Comparison of ENCODE assay signal across 24 cellular contexts in the genomic region with DNA sequence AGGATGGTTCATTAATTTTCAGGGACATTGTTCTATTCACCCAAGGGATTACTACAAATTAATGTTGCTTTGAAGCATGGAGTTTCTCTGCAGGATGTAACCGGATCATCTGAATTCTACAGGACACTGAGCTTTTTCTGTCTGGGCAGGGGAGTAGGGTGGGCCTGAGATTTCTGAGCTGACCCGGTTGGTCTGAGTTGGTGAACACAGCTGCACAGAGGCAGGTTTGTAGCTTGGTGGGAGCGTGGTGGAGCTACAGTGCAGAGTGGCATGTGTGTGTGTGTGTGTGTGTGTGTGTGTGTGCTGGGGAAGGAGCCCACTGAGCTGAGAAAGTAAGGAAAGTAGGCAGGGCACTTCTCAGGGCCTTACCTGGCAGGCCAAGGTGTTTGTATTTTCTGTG.
A peak's percentile ranks its signal among the peaks of the same experiment; 100 is the strongest.
DNase-seq lines count a peak whose midpoint lies in the region; ATAC-seq and TF ChIP-seq lines count a peak whose summit lies in the region.
"Had no signal": no experiment of that assay in that cellular context is flagged by ENCODE, and none has a peak within 500 bp of the region (broad histone marks: within the 10 kb centered on the region; RNA-seq: fewer than 3 reads in every experiment).

No MANE protein-coding gene starts in this region.

- TF ChIP-seq CTCF in nephron (IDR thresholded peaks at IDR 0.05; ENCODE audit: unreplicated experiment in 3 of 3): no peak
- no peak for TF ChIP-seq CTCF in sigmoid colon (IDR thresholded peaks at IDR 0.05)

- H3K27ac ChIP-seq in sigmoid colon: no peak overlapping the region
- H3K27ac ChIP-seq: BLaER1 had no signal

- H3K27me3 ChIP-seq in sigmoid colon: no peaks in the 10 kb centered on the region
- H3K27me3 ChIP-seq: BE2C, BLaER1 had no signal

- H3K36me3 ChIP-seq in sigmoid colon: no peaks in the 10 kb centered on the region
- H3K36me3 ChIP-seq: BE2C had no signal

- ATAC-seq in HG03469 (IDR thresholded peaks at IDR 0.05; ENCODE audit: unreplicated experiment) (no peak), HG03175 (IDR thresholded peaks at IDR 0.05; ENCODE audit: unreplicated experiment) (no peak), HG02938 (IDR thresholded peaks at IDR 0.05; ENCODE audit: unreplicated experiment) (no peak)

- no peaks in the 10 kb centered on the region for H3K9me3 ChIP-seq in sigmoid colon
- H3K9me3 ChIP-seq: BE2C, BLaER1 had no signal

- H3K36me3 Mint-ChIP-seq in nephron (ENCODE audit: low read depth): no peaks in the 10 kb centered on the region
- H3K36me3 Mint-ChIP-seq: CD14-positive monocyte; CD4-positive, alpha-beta memory T cell; CD4-positive, CD25-positive, alpha-beta regulatory T cell; CD8-positive, alpha-beta memory T cell had no signal

- no peak for TF ChIP-seq EP300 in sigmoid colon (IDR thresholded peaks at IDR 0.05)

- WGBS in sigmoid colon, 2 donors: 91% methylated on average over 3 of the region's 3 CpGs

- no peak for TF ChIP-seq POLR2A in sigmoid colon (IDR thresholded peaks at IDR 0.05)

- no peak overlapping the region for H3K4me3 Mint-ChIP-seq in nephron
- H3K4me3 Mint-ChIP-seq: CD14-positive monocyte; CD4-positive, alpha-beta memory T cell; CD4-positive, CD25-positive, alpha-beta regulatory T cell; CD8-positive, alpha-beta memory T cell had no signal

- H3K4me1 ChIP-seq in sigmoid colon: no peaks in the 10 kb centered on the region
- H3K4me1 ChIP-seq: BE2C had no signal

- DNase-seq in left kidney (ENCODE audit: low read depth, low spot score): peak; percentile 79
- DNase-seq in sigmoid colon: peak; percentile 37
- no peak for DNase-seq in NCI-H2196 treated with DMSO at 0.1 percent for 48 hours (lab: John Stamatoyannopoulos, UW; ENCODE audit: unreplicated experiment)
- DNase-seq: 8988T; ACHN; BE2C; CD4-positive, alpha-beta memory T cell; CD4-positive, CD25-positive, alpha-beta regulatory T cell; CD8-positive, alpha-beta memory T cell; COR-L47; DMS 273 treated with DMSO at 0.1 percent for 48 hours; DMS153; DMS53; DMS79; DND-41; EL; GDM1 had no signal

- no peaks in the 10 kb centered on the region for H3K9me3 Mint-ChIP-seq in nephron
- H3K9me3 Mint-ChIP-seq: CD4-positive, CD25-positive, alpha-beta regulatory T cell; CD8-positive, alpha-beta memory T cell had no signal

- peak overlapping the region in 2 of 3 experiments; percentile 32 to 48 for H3K27ac Mint-ChIP-seq in nephron
- H3K27ac Mint-ChIP-seq: CD4-positive, alpha-beta memory T cell; CD8-positive, alpha-beta memory T cell had no signal

- H3K4me1 Mint-ChIP-seq in nephron: peaks cover 10% of the 10 kb centered on the region
- H3K4me1 Mint-ChIP-seq: CD4-positive, alpha-beta memory T cell; CD4-positive, CD25-positive, alpha-beta regulatory T cell; CD8-positive, alpha-beta memory T cell had no signal

- no peak overlapping the region for H3K4me3 ChIP-seq in sigmoid colon
- H3K4me3 ChIP-seq: BLaER1, GM12878 had no signal

- intact Hi-C loops in sigmoid colon (cut with DNase I): no loop called here

- no peaks in the 10 kb centered on the region for H3K27me3 Mint-ChIP-seq in nephron (ENCODE audit: low read depth)
- H3K27me3 Mint-ChIP-seq: CD4-positive, alpha-beta memory T cell; CD4-positive, CD25-positive, alpha-beta regulatory T cell had no signal
